In genomic region chr12:86389949-86390348, GRCh38 we compare ENCODE assay signal across 31 cellular contexts.
DNase-seq lines count a peak whose midpoint lies in the region; ATAC-seq, FAIRE-seq and TF ChIP-seq lines count a peak whose summit lies in the region.
"Had no signal": no experiment of that assay in that cellular context is flagged by ENCODE, and none has a peak within 500 bp of the region (broad histone marks: within the 10 kb centered on the region; RNA-seq: fewer than 3 reads in every experiment).

No MANE protein-coding gene starts in this region.

- no peak for FAIRE-seq in bronchial epithelial cell (lab: Jason Lieb, UNC)
- FAIRE-seq: A204.1, endometrium, RCC 7860 had no signal

- TF ChIP-seq EP300 in transverse colon (IDR thresholded peaks at IDR 0.05; ENCODE audit: low read depth), result no peak

- no peak overlapping the region for H3K4me2 ChIP-seq in PC-3 (ENCODE audit: low read length)

- WGBS in transverse colon (ENCODE audit: low coverage in 1 of 2), 2 donors, result 80 to 82% methylated on average over 2 of the region's 2 CpGs

- no peaks in the 10 kb centered on the region for H3K9me3 ChIP-seq in PC-3 (ENCODE audit: low read length)
- H3K9me3 ChIP-seq in transverse colon, result no peaks in the 10 kb centered on the region
- H3K9me3 ChIP-seq: BE2C, neutrophil, psoas muscle had no signal

- TF ChIP-seq POLR2A in transverse colon (IDR thresholded peaks at IDR 0.05), result no peak

- POLR2A ChIA-PET in PC-3 (lab: Charles Lee; ENCODE audit: unreplicated experiment), result no interaction called here

- H3K79me2 ChIP-seq in PC-3 (ENCODE audit: low read length), result no peaks in the 10 kb centered on the region

- no peaks in the 10 kb centered on the region for H4K20me1 ChIP-seq in PC-3 (ENCODE audit: low read length)

- CTCF ChIA-PET in PC-3 (lab: Charles Lee), result no interaction called here

- peak; percentile 0 for DNase-seq in A172 (ENCODE audit: low spot score)
- DNase-seq in PC-3, result peak; percentile 30
- DNase-seq in bronchial epithelial cell (ENCODE audit: low read depth), result peak; percentile 48
- DNase-seq in foreskin keratinocyte, result peak; percentile 47 to 64
- DNase-seq in transverse colon, result no peak
- no peak for DNase-seq in G401 (ENCODE audit: low spot score)
- DNase-seq in occipital lobe (lab: John Stamatoyannopoulos, UW), result no peak
- DNase-seq: activated CD4-positive, CD25-positive, alpha-beta regulatory T cell treated with anti-CD3 and anti-CD28 coated beads, Interleukin-2, amount 50 U/mL, for 72 hours; activated CD8-positive, alpha-beta T cell treated with anti-CD3 and anti-CD28 coated beads for 36 hours; activated effector memory CD4-positive, alpha-beta T cell treated with Interleukin-2 at 50 U/mL for 16 hours; activated naive CD8-positive, alpha-beta T cell treated with anti-CD3 and anti-CD28 coated beads, Interleukin-2, amount 10 ng/mL, durations not matched to agents 7 days and 5 days; activated T-cell treated with anti-CD3 and anti-CD28 coated beads for 4 hours; BE2C; DMS79; foreskin fibroblast; H9; left colon; mesendoderm; MV-4-11; NCI-H146; NCI-H510A treated with DMSO at 0.1 percent for 48 hours; psoas muscle; stimulated activated CD4-positive, alpha-beta T cell treated with anti-CD3 and anti-CD28 coated beads, Interleukin-2, amount 100 ng/mL, for 24 hours; substantia nigra; T-cell had no signal

- H3K9me2 ChIP-seq in PC-3 (replicated peaks; ENCODE audit: low read length), result no peaks in the 10 kb centered on the region

- in situ Hi-C loops in transverse colon (cut with MboI; ENCODE audit: low pct_ligation_motif_present in 1 of 4, low pct_unique_long_range_greater_than_20kb in 1 of 4, low sequenced_read_pairs in 3 of 4) (no loop called here), G401 (cut with HindIII; ENCODE audit: low sequenced_read_pairs) (no loop called here)

- intact Hi-C loops in PC-3 (cut with micrococcal nuclease), result no loop called here
- intact Hi-C loops in transverse colon (cut with DNase I; ENCODE audit: low total_unique reads), result no loop called here

- H3K4me3 ChIP-seq in PC-3 (ENCODE audit: low read length) (no peak overlapping the region), bronchial epithelial cell (ENCODE audit: low read depth, low read length) (no peak overlapping the region), transverse colon (no peak overlapping the region)
- H3K4me3 ChIP-seq: psoas muscle, skin epidermis had no signal

- no peak overlapping the region for H3K9ac ChIP-seq in PC-3 (ENCODE audit: low read length)

- ATAC-seq in PC-3 (peak; percentile 64; the same call in 1 of the 2 replicates), foreskin keratinocyte (peak; percentile 40), HG02588 (IDR thresholded peaks at IDR 0.05; ENCODE audit: unreplicated experiment) (no peak)
- ATAC-seq: activated CD8-positive, alpha-beta T cell treated with anti-CD3 and anti-CD28 coated beads for 36 hours; left colon; psoas muscle; T-cell had no signal

- H3K27me3 ChIP-seq in PC-3 (ENCODE audit: low read length), result no peaks in the 10 kb centered on the region
- H3K27me3 ChIP-seq in bronchial epithelial cell (ENCODE audit: control insufficient read depth, insufficient read depth, low read length), result no peaks in the 10 kb centered on the region
- no peaks in the 10 kb centered on the region for H3K27me3 ChIP-seq in foreskin keratinocyte
- no peaks in the 10 kb centered on the region for H3K27me3 ChIP-seq in transverse colon
- H3K27me3 ChIP-seq: BE2C, neutrophil had no signal

- BruUV-seq in PC-3 (replicated peaks; lab: Mats Ljungman, UMichigan), result no TSS peak

- no peak overlapping the region for H2AFZ ChIP-seq in PC-3 (ENCODE audit: low read length)

- H3K36me3 ChIP-seq in PC-3 (ENCODE audit: low read depth, low read length), result no peaks in the 10 kb centered on the region
- no peaks in the 10 kb centered on the region for H3K36me3 ChIP-seq in bronchial epithelial cell (ENCODE audit: control insufficient read depth, insufficient read depth, low read length)
- no peaks in the 10 kb centered on the region for H3K36me3 ChIP-seq in transverse colon
- H3K36me3 ChIP-seq: BE2C, neutrophil had no signal

- H3K27ac ChIP-seq in PC-3 (ENCODE audit: low read length), result no peak overlapping the region
- no peak overlapping the region for H3K27ac ChIP-seq in foreskin keratinocyte
- H3K27ac ChIP-seq in transverse colon, result no peak overlapping the region
- H3K27ac ChIP-seq: neutrophil, psoas muscle, skin epidermis had no signal

- H3K4me1 ChIP-seq in PC-3 (ENCODE audit: insufficient read depth, low read length) (no peaks in the 10 kb centered on the region), foreskin keratinocyte (no peaks in the 10 kb centered on the region), transverse colon (no peaks in the 10 kb centered on the region)
- H3K4me1 ChIP-seq: BE2C, psoas muscle had no signal

- H3F3A ChIP-seq in PC-3 (ENCODE audit: low read length, unreplicated experiment), result no peaks in the 10 kb centered on the region

- TF ChIP-seq CTCF in PC-3 (conservative IDR thresholded peaks at IDR 0.05; ENCODE audit: low read depth, low read length) (no peak), bronchial epithelial cell (IDR thresholded peaks at IDR 0.05; ENCODE audit: insufficient read depth, low read length, severe bottlenecking) (no peak), foreskin keratinocyte (conservative IDR thresholded peaks at IDR 0.05) (no peak), transverse colon (IDR thresholded peaks at IDR 0.05) (no peak)

Comparison
In these comparisons a context has a peak if more than half of its experiments do, and no peak if none do; other contexts are left out.
1. DNase-seq: peak in A172 (single experiment), PC-3 (single experiment), bronchial epithelial cell (single experiment) and foreskin keratinocyte (2 of 2); none in transverse colon (single experiment), G401 (single experiment) and occipital lobe (single experiment).